In the genomic region with DNA sequence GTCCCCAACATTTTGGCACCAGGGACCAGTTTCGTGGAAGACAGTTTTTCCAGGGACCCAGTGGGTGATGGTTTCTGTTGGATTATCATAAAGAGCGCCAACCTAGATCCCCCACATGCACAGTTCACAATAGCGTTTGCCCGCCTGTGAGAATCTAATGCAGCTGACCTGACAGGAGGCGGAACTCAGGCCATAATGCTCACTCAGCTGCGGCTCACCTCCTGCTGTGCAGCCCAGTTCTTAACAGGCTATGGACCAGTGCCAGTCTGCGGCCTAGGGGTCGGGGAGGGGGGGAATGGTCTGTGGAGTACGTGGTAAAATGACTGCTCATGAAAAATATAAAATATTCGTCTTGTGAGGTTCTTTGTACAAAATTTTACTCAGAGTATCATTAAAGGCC, we compare ENCODE assay signal across 1 cellular context.
TF ChIP-seq lines count a peak whose summit lies in the region.

No MANE protein-coding gene starts in this region.

TF ChIP-seq in HepG2, 621 proteins besides CTCF, POLR2A, EP300 and RAD21 (continued from another document):
- TF ChIP-seq, protein P1, sequence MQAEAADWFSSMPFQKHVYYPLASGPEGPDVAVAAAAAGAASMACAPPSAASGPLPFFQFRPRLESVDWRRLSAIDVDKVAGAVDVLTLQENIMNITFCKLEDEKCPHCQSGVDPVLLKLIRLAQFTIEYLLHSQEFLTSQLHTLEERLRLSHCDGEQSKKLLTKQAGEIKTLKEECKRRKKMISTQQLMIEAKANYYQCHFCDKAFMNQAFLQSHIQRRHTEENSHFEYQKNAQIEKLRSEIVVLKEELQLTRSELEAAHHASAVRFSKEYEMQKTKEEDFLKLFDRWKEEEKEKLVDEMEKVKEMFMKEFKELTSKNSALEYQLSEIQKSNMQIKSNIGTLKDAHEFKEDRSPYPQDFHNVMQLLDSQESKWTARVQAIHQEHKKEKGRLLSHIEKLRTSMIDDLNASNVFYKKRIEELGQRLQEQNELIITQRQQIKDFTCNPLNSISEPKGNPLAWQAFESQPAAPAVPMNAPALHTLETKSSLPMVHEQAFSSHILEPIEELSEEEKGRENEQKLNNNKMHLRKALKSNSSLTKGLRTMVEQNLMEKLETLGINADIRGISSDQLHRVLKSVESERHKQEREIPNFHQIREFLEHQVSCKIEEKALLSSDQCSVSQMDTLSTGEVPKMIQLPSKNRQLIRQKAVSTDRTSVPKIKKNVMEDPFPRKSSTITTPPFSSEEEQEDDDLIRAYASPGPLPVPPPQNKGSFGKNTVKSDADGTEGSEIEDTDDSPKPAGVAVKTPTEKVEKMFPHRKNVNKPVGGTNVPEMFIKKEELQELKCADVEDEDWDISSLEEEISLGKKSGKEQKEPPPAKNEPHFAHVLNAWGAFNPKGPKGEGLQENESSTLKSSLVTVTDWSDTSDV (CRISPR knock-in tag; IDR thresholded peaks at IDR 0.05), result no peak
- no peak for TF ChIP-seq ZBTB8A (CRISPR knock-in tag; IDR thresholded peaks at IDR 0.05; ENCODE audit: borderline replicate concordance, low read depth)
TF ChIP-seq in HepG2: peak in this region for 0.
